ENCODE assay signal across 19 cellular contexts in the genomic region with DNA sequence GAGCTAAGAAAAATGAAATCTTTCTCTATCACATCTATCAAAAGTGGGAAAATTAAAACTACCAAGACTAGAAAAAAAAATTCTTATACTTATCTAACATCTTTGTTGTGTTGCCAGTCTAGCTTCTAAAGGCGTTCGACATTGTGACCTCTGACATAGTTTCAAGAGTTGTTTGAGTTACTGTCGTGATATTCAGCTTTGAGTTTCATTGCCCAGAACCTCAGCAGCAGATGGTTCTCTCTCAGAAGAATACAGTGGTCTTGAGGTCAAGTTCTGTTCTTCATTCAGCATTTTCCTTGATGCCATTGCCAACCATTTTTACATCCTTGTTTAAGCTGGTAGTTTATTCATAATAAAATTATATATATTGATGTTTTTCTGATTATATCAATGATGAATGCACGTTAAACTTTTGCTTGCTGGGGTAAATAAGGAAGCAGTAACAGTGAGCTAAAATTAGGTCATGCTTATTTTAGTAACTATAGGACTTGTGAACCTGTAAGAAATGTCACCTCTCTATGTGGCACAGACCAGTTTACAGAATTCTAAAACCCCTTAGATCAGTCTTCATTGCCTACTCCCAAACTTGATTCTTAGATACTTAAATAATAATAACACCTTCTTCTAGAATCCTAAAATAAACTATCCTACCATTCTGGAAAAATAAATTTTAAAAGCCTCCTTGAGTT. TPM values are rescaled to one million over a fixed set of nuclear protein-coding genes. Genes with fewer than 3 reads are reported as not detected.
DNase-seq lines count a peak whose midpoint lies in the region; ATAC-seq and TF ChIP-seq lines count a peak whose summit lies in the region.
"Had no signal": no experiment of that assay in that cellular context is flagged by ENCODE, and none has a peak within 500 bp of the region (broad histone marks: within the 10 kb centered on the region; RNA-seq: fewer than 3 reads in every experiment).

No MANE protein-coding gene starts in this region.

- peak overlapping the region; percentile 11; the same call in 1 of the 2 replicates for H2AFZ ChIP-seq in MM.1S (ENCODE audit: low read length)

- intact Hi-C loops in left ventricle myocardium superior (cut with micrococcal nuclease), result loop anchor here (5.0 kb wide), 1 partner anchor 1174 kb away; no protein-coding TSS in a partner anchor
- intact Hi-C loops in left cardiac atrium (cut with DNase I), result loop anchor here in 1 of 2 donors (5.0 kb wide), 1 partner anchor 1174 kb away; no protein-coding TSS in a partner anchor

- no peak overlapping the region for H3K4me3 ChIP-seq in BLaER1
- no peak overlapping the region for H3K4me3 ChIP-seq in MM.1S (ENCODE audit: low read length)
- peak overlapping the region in 1 of 3 donors; percentile 9 for H3K4me3 ChIP-seq in skeletal muscle tissue (ENCODE audit: low read length in 3 of 3)
- H3K4me3 ChIP-seq: BLaER1 treated with 17β-estradiol and CSF1 and Interleukin-3, amounts not matched to agents 10 nM and 100 nM; HAP-1 had no signal

- no peaks in the 10 kb centered on the region for H3K9me2 ChIP-seq in MM.1S (replicated peaks; ENCODE audit: insufficient read depth, low read length)

- H3K4me2 ChIP-seq in BLaER1 (peak overlapping the region; percentile 34; the same call in 1 of the 2 replicates), MM.1S (ENCODE audit: low read depth, low read length) (peak overlapping the region; percentile 35)

- H4K20me1 ChIP-seq in BLaER1 (no peaks in the 10 kb centered on the region), MM.1S (ENCODE audit: insufficient read depth, low read length) (no peaks in the 10 kb centered on the region)
- H4K20me1 ChIP-seq: BLaER1 treated with 17β-estradiol and CSF1 and Interleukin-3, amounts not matched to agents 10 nM and 100 nM had no signal

- TF ChIP-seq CTCF in MM.1S (IDR thresholded peaks at IDR 0.05; ENCODE audit: low read length), result no peak

- H3K27me3 ChIP-seq in BLaER1 (no peaks in the 10 kb centered on the region), MM.1S (replicated peaks; ENCODE audit: insufficient read depth, low read length) (no peaks in the 10 kb centered on the region), skeletal muscle tissue (ENCODE audit: control insufficient read depth in 3 of 3, insufficient read depth in 3 of 3, low read length in 3 of 3) (no peaks in the 10 kb centered on the region)
- H3K27me3 ChIP-seq: BLaER1 treated with 17β-estradiol and CSF1 and Interleukin-3, amounts not matched to agents 10 nM and 100 nM had no signal

- H3K9ac ChIP-seq in BLaER1, result no peak overlapping the region
- H3K9ac ChIP-seq in MM.1S (ENCODE audit: low read length), result no peak overlapping the region
- no peak overlapping the region for H3K9ac ChIP-seq in skeletal muscle tissue (ENCODE audit: low read depth in 1 of 3, low read length in 3 of 3)
- H3K9ac ChIP-seq: BLaER1 treated with 17β-estradiol and CSF1 and Interleukin-3, amounts not matched to agents 10 nM and 100 nM had no signal

- ATAC-seq in left ventricle myocardium superior (peak; percentile 58), left cardiac atrium (no peak), esophagus mucosa (no peak)

- H3K4me1 ChIP-seq in BLaER1 (peaks cover 21% of the 10 kb centered on the region), MM.1S (ENCODE audit: low read length) (peaks cover 24% of the 10 kb centered on the region), skeletal muscle tissue (ENCODE audit: control insufficient read depth in 3 of 3, insufficient read depth in 3 of 3, low read length in 3 of 3) (peaks cover 0 to 2% (median 0%) of the 10 kb centered on the region in 3 donors)

- H3K9me3 ChIP-seq in BLaER1 (0 out of 2 replicates have a peak, but pooled peaks cover 4% of the 10 kb centered on the region), MM.1S (replicated peaks; ENCODE audit: insufficient read depth, low read length) (no peaks in the 10 kb centered on the region), skeletal muscle tissue (ENCODE audit: control insufficient read depth in 3 of 3, low read length in 3 of 3) (no peaks in the 10 kb centered on the region)
- H3K9me3 ChIP-seq: HAP-1 had no signal

- no peaks in the 10 kb centered on the region for H3K79me2 ChIP-seq in MM.1S (ENCODE audit: low read length)

- peaks cover 5% of the 10 kb centered on the region; the same call in 1 of the 2 replicates for H3F3A ChIP-seq in MM.1S (ENCODE audit: insufficient read depth, low read length)

- DNase-seq in left ventricle myocardium superior, result no peak
- DNase-seq in left cardiac atrium, result no peak
- peak; percentile 64 for DNase-seq in MM.1S
- DNase-seq in NOMO-1 (lab: John Stamatoyannopoulos, UW; ENCODE audit: unreplicated experiment in 2 of 2), result no peak
- DNase-seq: CD4-positive, alpha-beta T cell; CD8-positive, alpha-beta memory T cell; DMS 273 treated with DMSO at 0.1 percent for 48 hours; DMS79; EL; GDM1; GOT3; HFFc6 had no signal

- H3K36me3 ChIP-seq in BLaER1 (no peaks in the 10 kb centered on the region), MM.1S (replicated peaks; ENCODE audit: insufficient read depth, low read length) (no peaks in the 10 kb centered on the region), skeletal muscle tissue (ENCODE audit: control insufficient read depth in 3 of 3, insufficient read depth in 3 of 3, low read length in 3 of 3) (no peaks in the 10 kb centered on the region)
- H3K36me3 ChIP-seq: BLaER1 treated with 17β-estradiol and CSF1 and Interleukin-3, amounts not matched to agents 10 nM and 100 nM; HAP-1 had no signal

- H3K27ac ChIP-seq in BLaER1 (no peak overlapping the region), MM.1S (ENCODE audit: low read length) (no peak overlapping the region; the same call in 1 of the 2 replicates), skeletal muscle tissue (ENCODE audit: low read depth, low read length) (peak overlapping the region; percentile 2)
- H3K27ac ChIP-seq: BLaER1 treated with 17β-estradiol and CSF1 and Interleukin-3, amounts not matched to agents 10 nM and 100 nM had no signal

RNA-seq across cellular contexts. Expression of gene SMIM31, which starts 23.1 kb away (rescaled TPM):
- total RNA-seq in left ventricle myocardium superior, result not detected
- total RNA-seq in left cardiac atrium, result not detected
- not detected for total RNA-seq in skeletal muscle tissue
- not detected for total RNA-seq in esophagus mucosa
- total RNA-seq: A172; B cell; CD4-positive, alpha-beta T cell; CD8-positive, alpha-beta memory T cell; HFFc6 had no signal
